In genomic region chr16:67979955-67980678, GRCh38 we compare ENCODE assay signal across 18 cellular contexts. TPM values are rescaled to one million over a fixed set of nuclear protein-coding genes. Genes with fewer than 3 reads are reported as not detected.
A peak's percentile ranks its signal among the peaks of the same experiment; 100 is the strongest.
DNase-seq lines count a peak whose midpoint lies in the region; ATAC-seq, FAIRE-seq and TF ChIP-seq lines count a peak whose summit lies in the region.
"Had no signal": no experiment of that assay in that cellular context is flagged by ENCODE, and none has a peak within 500 bp of the region (broad histone marks: within the 10 kb centered on the region; RNA-seq: fewer than 3 reads in every experiment).

DPEP3 (minus strand) TSS chr16:67980499; CDS start chr16:67980380, 119 bp downstream.

- no peak for FAIRE-seq in HepG2 (lab: Jason Lieb, UNC)
- no peak for FAIRE-seq in HTR-8/SVneo (lab: Jason Lieb, UNC)
- FAIRE-seq in frontal cortex (lab: Jason Lieb, UNC) = no peak

- H3K4me2 ChIP-seq in HepG2 (ENCODE audit: low read depth, low read length) = no peak within 1 kb of the TSS

- in situ Hi-C loops in HepG2 (cut with HindIII; ENCODE audit: extremely low pct_ligation_motif_present, low pct_unique_long_range_greater_than_20kb) = no loop called here

- no peak for DNase-seq in AG04450 (ENCODE audit: low read depth, low spot score)
- peak; percentile 68 for DNase-seq in coronary artery (ENCODE audit: low spot score)
- DNase-seq in HepG2 (ENCODE audit: low spot score) = no peak
- no peak for DNase-seq in NCI-H1930 (lab: John Stamatoyannopoulos, UW)
- DNase-seq in HTR-8/SVneo (ENCODE audit: insufficient read length, low spot score) = no peak
- DNase-seq in Ammon's horn (ENCODE audit: low spot score) = no peak
- no peak for DNase-seq in frontal cortex (ENCODE audit: low spot score in 2 of 2)
- DNase-seq: activated naive CD4-positive, alpha-beta T cell treated with anti-CD3 and anti-CD28 coated beads, Interleukin-2, amount 10 ng/mL, durations not matched to agents 7 days and 5 days; NCI-H1048; NCI-H226; stimulated activated CD4-positive, alpha-beta T cell treated with anti-CD3 and anti-CD28 coated beads, Interleukin-2, amount 100 ng/mL, for 24 hours had no signal

- no peaks in the 10 kb centered on the region for H3K79me2 ChIP-seq in HepG2 (ENCODE audit: insufficient read depth, low read length)

- H3K9me3 ChIP-seq in AG04450 (ENCODE audit: control insufficient read depth, insufficient read depth, low read length) = no peaks in the 10 kb centered on the region; the same call in 1 of the 2 replicates
- no peaks in the 10 kb centered on the region for H3K9me3 ChIP-seq in HepG2 (ENCODE audit: low read length)
- H3K9me3 ChIP-seq: esophagus muscularis mucosa had no signal

- H4K20me1 ChIP-seq in HepG2 (ENCODE audit: insufficient read depth, low read length) = no peaks in the 10 kb centered on the region

- TF ChIP-seq CTCF in AG04450 (IDR thresholded peaks at IDR 0.05; ENCODE audit: low read depth, low read length) (peak; percentile 32; the same call in 1 of the 2 replicates), GM12874 (IDR thresholded peaks at IDR 0.05; ENCODE audit: insufficient read depth, low read depth, low read length) (peak; percentile 93), coronary artery (IDR thresholded peaks at IDR 0.05) (no peak), HepG2 (CRISPR knock-in tag; IDR thresholded peaks at IDR 0.05) (no peak)

- H3K36me3 ChIP-seq in HepG2 (replicated peaks in 1 of 2; ENCODE audit: control insufficient read depth in 1 of 2, insufficient read depth in 2 of 2, low read length in 2 of 2) = no peaks in the 10 kb centered on the region
- H3K36me3 ChIP-seq: esophagus muscularis mucosa had no signal

- H3K27me3 ChIP-seq in AG04450 (ENCODE audit: control insufficient read depth, insufficient read depth, low read length) (peaks cover 20% of the 10 kb centered on the region), HepG2 (ENCODE audit: control insufficient read depth in 1 of 2, insufficient read depth in 2 of 2, low read length in 2 of 2) (peaks cover 5 to 34% of the 10 kb centered on the region in 2 experiments; a peak in 4 of 5 replicates)

- no peak within 1 kb of the TSS for H2AFZ ChIP-seq in HepG2 (ENCODE audit: low read length)

- TF ChIP-seq EP300 in HepG2 (IDR thresholded peaks at IDR 0.05; ENCODE audit: low read depth in 2 of 2, low read length in 2 of 2) = no peak
- no peak for TF ChIP-seq EP300 in HepG2 (CRISPR knock-in tag; IDR thresholded peaks at IDR 0.05; ENCODE audit: borderline replicate concordance)

- H3K9ac ChIP-seq in HepG2 (ENCODE audit: insufficient read depth, low read depth, low read length) = no peak within 1 kb of the TSS

- intact Hi-C loops in HepG2 (cut with micrococcal nuclease; ENCODE audit: unreplicated experiment) = no loop called here

- no peak for TF ChIP-seq POLR2A in HepG2 (IDR thresholded peaks at IDR 0.05; ENCODE audit: insufficient read depth in 1 of 2, low read depth in 2 of 2, low read length in 2 of 2)

- H3K27ac ChIP-seq in AG04450 (ENCODE audit: low read depth, low read length) (no peak within 1 kb of the TSS), coronary artery (no peak within 1 kb of the TSS), HepG2 (ENCODE audit: extremely low read length, insufficient read depth, low read length) (no peak within 1 kb of the TSS)
- H3K27ac ChIP-seq: C4-2B, esophagus muscularis mucosa had no signal

- CTCF ChIA-PET in AG04450 (lab: Charles Lee) = no interaction called here
- CTCF ChIA-PET in HepG2 (lab: Yijun Ruan, JAX; ENCODE audit: low intra/inter-chr PET ratio, low total read pairs) = no interaction called here

- peaks cover 54% of the 10 kb centered on the region for H3K4me1 ChIP-seq in HepG2 (ENCODE audit: insufficient read depth, low read length)

- 90% methylated on average over 62 of the region's 62 CpGs for WGBS in HepG2 (ENCODE audit: low lambda C conversion rate)

- no TSS peak for BruUV-seq in HepG2 (replicated peaks; lab: Mats Ljungman, UMichigan)

- H3K4me3 ChIP-seq in AG04450 (ENCODE audit: low read depth, low read length) (no peak within 1 kb of the TSS), coronary artery (no peak within 1 kb of the TSS), HepG2 (replicated peaks in 1 of 3; ENCODE audit: insufficient read depth in 1 of 3, low read depth in 2 of 3, low read length in 3 of 3) (no peak within 1 kb of the TSS)
- H3K4me3 ChIP-seq: esophagus muscularis mucosa had no signal

- ATAC-seq in HepG2 = no peak

- POLR2A ChIA-PET in AG04450 (lab: Yijun Ruan, JAX) = interaction anchor here (1.2 kb wide), 1 partner anchor 43 kb away, joined by 3 read pairs; the partner anchor contains the start of genes DDX28 and DUS2
- POLR2A ChIA-PET in HepG2 (lab: Yijun Ruan, JAX) = interaction anchor here (0.8 to 3.8 kb wide), 2 partner anchors 14 to 99 kb away, joined by 3 to 17 read pairs; no protein-coding TSS in a partner anchor

- no peak for TF ChIP-seq RAD21 in HepG2 (CRISPR knock-in tag; IDR thresholded peaks at IDR 0.05)

TF ChIP-seq in HepG2, 621 proteins besides CTCF, POLR2A, EP300 and RAD21:
- peak; percentile 14; the same call in 1 of the 2 replicates for TF ChIP-seq ZNF768 (CRISPR knock-in tag; IDR thresholded peaks at IDR 0.05)
- no peak for TF ChIP-seq KDM5A (IDR thresholded peaks at IDR 0.05; ENCODE audit: borderline replicate concordance, low read length)
- TF ChIP-seq SMARCC2 (IDR thresholded peaks at IDR 0.05) = no peak
- peak; percentile 60; the same call in 1 of the 2 replicates for TF ChIP-seq ZBTB33 (CRISPR knock-in tag; IDR thresholded peaks at IDR 0.05)
- TF ChIP-seq HOXA3 (CRISPR knock-in tag; IDR thresholded peaks at IDR 0.05) = peak; percentile 26; the same call in 1 of the 2 replicates
- TF ChIP-seq PHF8 (CRISPR knock-in tag; IDR thresholded peaks at IDR 0.05) = no peak

RNA-seq across cellular contexts. Expression of gene DPEP3, which starts in this region (rescaled TPM):
- polyA plus RNA-seq in AG04450 (2011; rRNA removed) = not detected in 2 replicates
- not detected in 2 replicates for polyA minus RNA-seq in AG04450 (2011; rRNA and poly(A)+ RNA removed)
- not detected in 2 replicates for total RNA-seq in HepG2 (2016; rRNA removed; fragmentation: Illumina TruSeq; extraction: Trizol)
- total RNA-seq in HepG2 (2016; cell fraction: cytosol; rRNA removed; fragmentation: Illumina TruSeq; extraction: Trizol; ENCODE audit: low read depth) = not detected in 2 replicates
- total RNA-seq in HepG2 (2016; cell fraction: insoluble cytoplasmic fraction; rRNA removed; fragmentation: Illumina TruSeq; extraction: Trizol) = not detected in 2 replicates
- not detected in 2 replicates for total RNA-seq in HepG2 (2016; cell fraction: membrane; rRNA removed; fragmentation: Illumina TruSeq; extraction: Trizol)
- total RNA-seq in HepG2 (2016; cell fraction: nucleus; rRNA removed; fragmentation: Illumina TruSeq; extraction: Trizol) = not detected in 2 replicates
- polyA plus RNA-seq in HepG2 (2011; rRNA removed) = not detected in 2 replicates
- not detected in 2 replicates for polyA plus RNA-seq in HepG2 (2011; cell fraction: cytosol; rRNA removed)
- polyA plus RNA-seq in HepG2 (2011; cell fraction: nucleus; rRNA removed) = not detected in 2 replicates
- not detected in 2 replicates for polyA plus RNA-seq in HepG2 (2012)
- not detected in 2 replicates for polyA plus RNA-seq in HepG2 (2016; cell fraction: cytosol; fragmentation: Illumina TruSeq; extraction: Trizol; ENCODE audit: low read depth)
- polyA plus RNA-seq in HepG2 (2016; cell fraction: insoluble cytoplasmic fraction; fragmentation: Illumina TruSeq; extraction: Trizol; ENCODE audit: low read depth) = not detected in 2 replicates
- polyA plus RNA-seq in HepG2 (2016; cell fraction: membrane; fragmentation: Illumina TruSeq; extraction: Trizol; ENCODE audit: low read depth) = not detected in 2 replicates
- not detected in 2 replicates for polyA plus RNA-seq in HepG2 (2016; cell fraction: nucleus; fragmentation: Illumina TruSeq; extraction: Trizol; ENCODE audit: insufficient read depth, low read depth)
- polyA minus RNA-seq in HepG2 (2011; rRNA and poly(A)+ RNA removed; ENCODE audit: low replicate concordance) = not detected in 2 replicates
- polyA minus RNA-seq in HepG2 (2011; cell fraction: cytosol; rRNA and poly(A)+ RNA removed) = not detected in 2 replicates
- polyA minus RNA-seq in HepG2 (2011; cell fraction: nucleus; rRNA and poly(A)+ RNA removed) = not detected in 2 replicates
- total RNA-seq in frontal cortex = not detected
- total RNA-seq: G401, HT-29, SK-MEL-5, urinary bladder had no signal

Comparison
In these comparisons a context has a peak if more than half of its experiments do, and no peak if none do; other contexts are left out.
1. CTCF ChIP-seq: peak in AG04450 (single experiment) and GM12874 (single experiment); none in coronary artery (single experiment) and HepG2 (single experiment).